In genomic region chr18:54232485-54233227, GRCh38 we compare ENCODE assay signal across 1 cellular context.
TF ChIP-seq lines count a peak whose summit lies in the region.

No MANE protein-coding gene starts in this region.

TF ChIP-seq in HepG2, 621 proteins besides CTCF, POLR2A, EP300 and RAD21 (continued from another document):
- TF ChIP-seq TEAD3 (CRISPR knock-in tag; optimal IDR thresholded peaks at IDR 0.05; ENCODE audit: borderline replicate concordance), result peak; percentile 38
